8 cellular contexts compared by ENCODE assay signal in the genomic region with DNA sequence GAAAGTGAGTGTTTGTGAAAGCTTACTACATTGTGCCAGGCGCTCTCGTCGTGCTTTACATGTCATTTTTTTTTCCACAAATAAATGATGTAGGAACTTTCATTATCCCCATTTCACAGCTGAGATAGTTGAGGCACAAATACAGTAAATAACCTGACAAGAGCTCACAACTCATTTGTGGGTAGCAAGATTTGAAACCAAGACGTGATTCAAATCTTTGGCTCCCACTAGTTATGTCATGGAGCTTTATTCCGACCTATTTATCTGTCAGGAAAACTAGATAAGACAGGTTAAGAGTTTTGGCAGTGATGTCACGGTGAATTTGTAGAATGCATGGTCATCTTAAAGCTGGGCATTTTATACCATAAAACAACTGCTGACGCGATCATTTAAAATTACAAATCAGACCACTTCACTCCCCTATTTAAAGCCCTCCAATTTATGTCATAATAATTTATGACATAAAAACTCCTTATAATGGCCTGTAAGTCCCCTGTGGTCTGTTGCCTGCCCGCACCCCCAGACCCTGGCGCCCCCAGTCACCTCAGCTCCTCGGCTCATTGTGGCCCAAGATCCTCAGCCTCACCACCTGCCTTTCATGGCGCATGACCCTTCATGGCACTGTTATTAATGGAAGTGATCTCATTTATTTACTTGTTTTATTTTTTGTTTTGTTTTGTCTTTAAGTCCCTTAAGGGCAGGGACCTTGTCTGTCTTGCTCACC. TPM values are rescaled to one million over a fixed set of nuclear protein-coding genes. Genes with fewer than 3 reads are reported as not detected.
DNase-seq lines count a peak whose midpoint lies in the region; ATAC-seq and TF ChIP-seq lines count a peak whose summit lies in the region.

No MANE protein-coding gene starts in this region.

- ATAC-seq in GM21367 (IDR thresholded peaks at IDR 0.05; ENCODE audit: unreplicated experiment) = no peak

- no peaks in the 10 kb centered on the region for H3K9me3 ChIP-seq in endocrine pancreas (ENCODE audit: control insufficient read depth, low read length)

- H3K4me1 Mint-ChIP-seq in osteocyte (ENCODE audit: unreplicated experiment) = peaks cover 28% of the 10 kb centered on the region

- no peaks in the 10 kb centered on the region for H3K9me3 Mint-ChIP-seq in osteocyte (ENCODE audit: unreplicated experiment)

- peak overlapping the region; percentile 99 for H3K4me3 Mint-ChIP-seq in osteocyte (ENCODE audit: unreplicated experiment)

- peak overlapping the region; percentile 97 for H3K27ac Mint-ChIP-seq in osteocyte (ENCODE audit: unreplicated experiment)

- no peaks in the 10 kb centered on the region for H3K27me3 ChIP-seq in endocrine pancreas (ENCODE audit: control insufficient read depth, insufficient read depth, low read length)

- H3K4me1 ChIP-seq in endocrine pancreas (ENCODE audit: control insufficient read depth, insufficient read depth, low read length) = peaks cover 19% of the 10 kb centered on the region

- H3K4me3 ChIP-seq in endocrine pancreas (ENCODE audit: control insufficient read depth, insufficient read depth, low read length) = peak overlapping the region; percentile 64

- H3K27me3 Mint-ChIP-seq in osteocyte (ENCODE audit: unreplicated experiment) = no peaks in the 10 kb centered on the region

- H3K9ac ChIP-seq in endocrine pancreas (ENCODE audit: control insufficient read depth, insufficient read depth, low read length) = peak overlapping the region; percentile 60

- TF ChIP-seq CTCF in osteocyte (IDR thresholded peaks at IDR 0.05) = no peak

- H3K36me3 Mint-ChIP-seq in osteocyte (ENCODE audit: unreplicated experiment) = peaks cover 7% of the 10 kb centered on the region

- DNase-seq in NCI-H146 (lab: John Stamatoyannopoulos, UW) (peak; percentile 56), NCI-H146 treated with DMSO at 0.1 percent for 48 hours (lab: John Stamatoyannopoulos, UW; ENCODE audit: unreplicated experiment) (no peak), NCI-H774 (lab: John Stamatoyannopoulos, UW) (peak; percentile 84), osteocyte (ENCODE audit: extremely low spot score, unreplicated experiment) (no peak), retina (no peak), DMS153 (lab: John Stamatoyannopoulos, UW) (no peak)

- peaks cover 4% of the 10 kb centered on the region for H3K36me3 ChIP-seq in endocrine pancreas (ENCODE audit: control insufficient read depth, insufficient read depth, low read length)

RNA-seq across cellular contexts. Expression of gene ZNF24, which starts 0.7 kb away (rescaled TPM):
- total RNA-seq in osteocyte = 42.5 and 43.2 TPM in 2 replicates

RNA-seq across cellular contexts. Expression of gene ZNF396, which starts 32.2 kb away (rescaled TPM):
- 1.9 and 2.2 TPM in 2 replicates for total RNA-seq in osteocyte

RNA-seq across cellular contexts. Expression of gene ZSCAN30, which starts 54.9 kb away (rescaled TPM):
- 12.8 and 15.0 TPM in 2 replicates for total RNA-seq in osteocyte

Comparison
In these comparisons a context has a peak if more than half of its experiments do, and no peak if none do; other contexts are left out.
1. DNase-seq: peak in NCI-H146 (single experiment) and NCI-H774 (single experiment); none in NCI-H146 treated with DMSO at 0.1 percent for 48 hours (single experiment), osteocyte (single experiment), retina (single experiment) and DMS153 (single experiment).